In genomic region chr6:5906842-5907241, GRCh38 we compare ENCODE assay signal across 3 cellular contexts.
TF ChIP-seq lines count a peak whose summit lies in the region.

No MANE protein-coding gene starts in this region.

TF ChIP-seq in HepG2, 621 proteins besides CTCF, POLR2A, EP300 and RAD21:
- TF ChIP-seq ZNF317 (CRISPR knock-in tag; IDR thresholded peaks at IDR 0.05) (no peak), SNRNP70 (IDR thresholded peaks at IDR 0.05; ENCODE audit: low read depth, low read length) (no peak), DNMT1 (CRISPR knock-in tag; IDR thresholded peaks at IDR 0.05) (no peak), SUZ12 (IDR thresholded peaks at IDR 0.05; ENCODE audit: low read depth, low read length) (no peak), RFXANK (CRISPR knock-in tag; IDR thresholded peaks at IDR 0.05) (no peak), ARNTL (CRISPR knock-in tag; IDR thresholded peaks at IDR 0.05) (no peak), AFF4 (CRISPR knock-in tag; IDR thresholded peaks at IDR 0.05) (no peak), FOXP1 (IDR thresholded peaks at IDR 0.05) (no peak), FOXP1 (CRISPR knock-in tag; IDR thresholded peaks at IDR 0.05) (no peak), FOXC1 (CRISPR knock-in tag; IDR thresholded peaks at IDR 0.05; ENCODE audit: borderline replicate concordance) (no peak), NCOA2 (CRISPR knock-in tag; IDR thresholded peaks at IDR 0.05) (no peak), MAFK (conservative IDR thresholded peaks at IDR 0.05 in 1 of 2, IDR thresholded peaks at IDR 0.05 in 1 of 2; ENCODE audit: low read length in 2 of 2) (peak; percentile 58 to 75), RARA (CRISPR knock-in tag; IDR thresholded peaks at IDR 0.05) (no peak), MAFF (IDR thresholded peaks at IDR 0.05; ENCODE audit: low read depth, low read length) (peak; percentile 63)
- TF ChIP-seq, protein P1, sequence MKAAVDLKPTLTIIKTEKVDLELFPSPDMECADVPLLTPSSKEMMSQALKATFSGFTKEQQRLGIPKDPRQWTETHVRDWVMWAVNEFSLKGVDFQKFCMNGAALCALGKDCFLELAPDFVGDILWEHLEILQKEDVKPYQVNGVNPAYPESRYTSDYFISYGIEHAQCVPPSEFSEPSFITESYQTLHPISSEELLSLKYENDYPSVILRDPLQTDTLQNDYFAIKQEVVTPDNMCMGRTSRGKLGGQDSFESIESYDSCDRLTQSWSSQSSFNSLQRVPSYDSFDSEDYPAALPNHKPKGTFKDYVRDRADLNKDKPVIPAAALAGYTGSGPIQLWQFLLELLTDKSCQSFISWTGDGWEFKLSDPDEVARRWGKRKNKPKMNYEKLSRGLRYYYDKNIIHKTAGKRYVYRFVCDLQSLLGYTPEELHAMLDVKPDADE (CRISPR knock-in tag; IDR thresholded peaks at IDR 0.05), result no peak
TF ChIP-seq in HepG2: peak in this region for 2.

TF ChIP-seq in A549, 52 proteins besides CTCF, POLR2A, EP300 and RAD21:
- TF ChIP-seq, protein P2, sequence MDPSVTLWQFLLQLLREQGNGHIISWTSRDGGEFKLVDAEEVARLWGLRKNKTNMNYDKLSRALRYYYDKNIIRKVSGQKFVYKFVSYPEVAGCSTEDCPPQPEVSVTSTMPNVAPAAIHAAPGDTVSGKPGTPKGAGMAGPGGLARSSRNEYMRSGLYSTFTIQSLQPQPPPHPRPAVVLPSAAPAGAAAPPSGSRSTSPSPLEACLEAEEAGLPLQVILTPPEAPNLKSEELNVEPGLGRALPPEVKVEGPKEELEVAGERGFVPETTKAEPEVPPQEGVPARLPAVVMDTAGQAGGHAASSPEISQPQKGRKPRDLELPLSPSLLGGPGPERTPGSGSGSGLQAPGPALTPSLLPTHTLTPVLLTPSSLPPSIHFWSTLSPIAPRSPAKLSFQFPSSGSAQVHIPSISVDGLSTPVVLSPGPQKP (IDR thresholded peaks at IDR 0.05; ENCODE audit: low read depth, low read length), result no peak
- TF ChIP-seq MAFK (IDR thresholded peaks at IDR 0.05; ENCODE audit: partially characterized antibody), result peak; percentile 16

TF ChIP-seq in K562, 482 proteins besides CTCF, POLR2A, EP300 and RAD21:
- TF ChIP-seq MAFG (tag; conservative IDR thresholded peaks at IDR 0.05), result 0 out of 2 replicates have a peak, but pooled peaks have one; percentile 16
- no peak for TF ChIP-seq PHF21A (IDR thresholded peaks at IDR 0.05; ENCODE audit: borderline replicate concordance, low read depth)
- TF ChIP-seq KAT7 (CRISPR knock-in tag; IDR thresholded peaks at IDR 0.05; ENCODE audit: borderline replicate concordance), result no peak
- TF ChIP-seq ZNF316 (IDR thresholded peaks at IDR 0.05), result 0 out of 2 replicates have a peak, but pooled peaks have one; percentile 29
